8 cellular contexts compared by ENCODE assay signal in the genomic region with DNA sequence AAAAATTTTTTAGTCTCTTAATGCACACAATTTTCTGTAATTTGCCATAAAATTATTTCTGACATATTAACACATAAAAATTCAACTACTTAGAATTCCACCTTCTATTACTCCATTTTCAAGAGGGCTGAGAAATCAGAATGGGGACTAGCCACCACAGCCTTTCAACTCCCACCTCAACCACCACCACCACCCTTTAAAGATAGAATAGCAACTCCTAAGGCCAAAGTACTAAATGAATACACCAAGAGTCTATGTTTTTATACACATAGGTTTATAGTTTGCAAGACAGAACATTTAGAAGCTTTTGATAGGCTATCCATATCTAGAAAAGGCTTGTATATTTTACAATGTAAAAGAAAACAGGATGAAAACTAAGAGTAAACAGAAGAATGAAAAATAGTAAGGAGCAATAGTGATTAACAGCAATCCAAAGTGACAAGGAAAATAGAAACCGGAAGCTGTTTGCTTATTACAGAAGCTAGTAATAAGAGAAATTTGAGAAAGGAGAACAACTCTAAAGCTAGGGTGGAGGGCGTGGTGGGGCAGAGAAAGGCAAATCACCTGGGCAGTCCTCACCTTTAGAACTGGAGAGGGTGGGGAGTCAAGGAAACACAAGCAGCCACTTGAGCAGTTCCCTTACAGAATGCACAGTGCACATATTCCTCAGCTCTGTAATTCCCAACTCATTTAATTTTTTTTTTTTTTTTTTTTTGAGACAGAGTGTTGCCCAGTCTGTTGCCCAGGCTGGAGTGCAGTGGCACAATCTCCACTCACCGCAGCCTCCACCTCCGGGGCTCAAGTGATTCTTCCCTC. TPM values are rescaled to one million over a fixed set of nuclear protein-coding genes. Genes with fewer than 3 reads are reported as not detected.
DNase-seq lines count a peak whose midpoint lies in the region; ATAC-seq and TF ChIP-seq lines count a peak whose summit lies in the region.

No MANE protein-coding gene starts in this region.

- no peak for TF ChIP-seq CTCF in GM06990 (IDR thresholded peaks at IDR 0.05; ENCODE audit: insufficient read depth, low read length, poor library complexity, severe bottlenecking)
- TF ChIP-seq CTCF in OCI-LY7 (conservative IDR thresholded peaks at IDR 0.05; ENCODE audit: low read length), result no peak
- no peak for TF ChIP-seq CTCF in lung (IDR thresholded peaks at IDR 0.05; ENCODE audit: control extremely low read depth, extremely low read depth)

- H3K4me1 ChIP-seq in OCI-LY7 (ENCODE audit: insufficient read depth, low read length, poor library complexity, severe bottlenecking) (peaks cover 59% of the 10 kb centered on the region), lung (ENCODE audit: control insufficient read depth in 2 of 2, insufficient read depth in 2 of 2, low read length in 2 of 2) (peaks cover 5 to 30% of the 10 kb centered on the region in 2 donors), neuronal stem cell (ENCODE audit: control insufficient read depth in 2 of 2, insufficient read depth in 1 of 2, low read depth in 1 of 2, low read length in 2 of 2) (peaks cover 0 to 3% of the 10 kb centered on the region in 2 donors), SJCRH30 (no peaks in the 10 kb centered on the region)

- H3K79me1 ChIP-seq in neuronal stem cell (ENCODE audit: low read depth, low read length), result peaks cover 1% of the 10 kb centered on the region

- no peak overlapping the region for H2BK15ac ChIP-seq in neuronal stem cell (ENCODE audit: low read length)

- no peaks in the 10 kb centered on the region for H3K27me3 ChIP-seq in GM06990 (replicated peaks; ENCODE audit: control insufficient read depth, insufficient read depth, low read length)
- H3K27me3 ChIP-seq in lung (ENCODE audit: control insufficient read depth, insufficient read depth), result no peaks in the 10 kb centered on the region
- no peaks in the 10 kb centered on the region for H3K27me3 ChIP-seq in neuronal stem cell (ENCODE audit: control insufficient read depth in 3 of 3, insufficient read depth in 3 of 3, low read depth in 1 of 3, low read length in 3 of 3)
- H3K27me3 ChIP-seq in SJCRH30, result no peaks in the 10 kb centered on the region

- H2BK12ac ChIP-seq in neuronal stem cell (ENCODE audit: low read length), result no peak overlapping the region

- H3K9me3 Mint-ChIP-seq in activated CD4-positive, alpha-beta T cell treated with anti-CD3 and anti-CD28 coated beads, Interleukin-2, amount 10 ng/mL, durations not matched to agents 24 days and 14 days, result no peaks in the 10 kb centered on the region

- H3K27ac ChIP-seq in OCI-LY7 (ENCODE audit: low read depth, low read length, poor library complexity, severe bottlenecking) (peak overlapping the region; percentile 59), lung (ENCODE audit: low read depth in 1 of 2, low read length in 1 of 2) (peak overlapping the region in 1 of 2 donors; percentile 82), neuronal stem cell (replicated peaks; ENCODE audit: low read length) (no peak overlapping the region), SJCRH30 (no peak overlapping the region)

- H3K4me2 ChIP-seq in OCI-LY7 (ENCODE audit: low read length), result peak overlapping the region; percentile 72
- no peak overlapping the region for H3K4me2 ChIP-seq in neuronal stem cell (ENCODE audit: insufficient read depth, low read length, poor library complexity, severe bottlenecking)

- no peak overlapping the region for H2BK5ac ChIP-seq in neuronal stem cell (ENCODE audit: low read length)

- DNase-seq in GM06990 (ENCODE audit: extremely low read depth, insufficient read length), result no peak
- DNase-seq in OCI-LY7 (ENCODE audit: low spot score), result peak; percentile 51
- DNase-seq in lung (ENCODE audit: low spot score), result no peak
- DNase-seq in neuronal stem cell (ENCODE audit: low spot score), result no peak
- no peak for DNase-seq in SJCRH30
- DNase-seq in NCI-H446 treated with DMSO at 0.1 percent for 48 hours (lab: John Stamatoyannopoulos, UW), result no peak
- DNase-seq in activated CD4-positive, alpha-beta T cell treated with anti-CD3 and anti-CD28 coated beads, Interleukin-2, amount 10 ng/mL, durations not matched to agents 24 days and 14 days, result no peak

- no peak overlapping the region for H3K4ac ChIP-seq in neuronal stem cell (ENCODE audit: low read length)

- no peak overlapping the region for H3K4me3 Mint-ChIP-seq in activated CD4-positive, alpha-beta T cell treated with anti-CD3 and anti-CD28 coated beads, Interleukin-2, amount 10 ng/mL, durations not matched to agents 24 days and 14 days

- H3K14ac ChIP-seq in neuronal stem cell (ENCODE audit: low read length), result no peak overlapping the region

- H3K23ac ChIP-seq in neuronal stem cell (ENCODE audit: low read depth, low read length, poor library complexity), result no peak overlapping the region

- POLR2A ChIA-PET in OCI-LY7 (lab: Charles Lee), result interaction anchor here (0.6 to 2.3 kb wide), 6 partner anchors 11 to 914 kb away, joined by 3 to 11 read pairs (median 4); no protein-coding TSS in a partner anchor

- H3K79me2 ChIP-seq in OCI-LY7 (ENCODE audit: insufficient read depth, low read depth, low read length), result peaks cover 96% of the 10 kb centered on the region

- 20 to 38% methylated on average over 4 of the region's 4 CpGs for WGBS in lung, 2 donors
- WGBS in neuronal stem cell (ENCODE audit: extremely low coverage in 2 of 2, insufficient read length in 2 of 2, insufficient replicate concordance in 1 of 2), 2 donors, result no CpG with 5 or more reads among the region's 4 CpGs

- H2AFZ ChIP-seq in OCI-LY7 (ENCODE audit: low read length) (no peak overlapping the region), neuronal stem cell (ENCODE audit: low read length) (no peak overlapping the region)

- H4K8ac ChIP-seq in neuronal stem cell (ENCODE audit: low read depth, low read length), result no peak overlapping the region

- no peak overlapping the region for H3K18ac ChIP-seq in neuronal stem cell (ENCODE audit: low read length)

- peaks cover 3% of the 10 kb centered on the region for H3K36me3 Mint-ChIP-seq in activated CD4-positive, alpha-beta T cell treated with anti-CD3 and anti-CD28 coated beads, Interleukin-2, amount 10 ng/mL, durations not matched to agents 24 days and 14 days (ENCODE audit: low read depth)

- no peak overlapping the region for H2AK5ac ChIP-seq in neuronal stem cell (ENCODE audit: low read depth, low read length)

- H3K9me3 ChIP-seq in OCI-LY7 (ENCODE audit: low read length) (no peaks in the 10 kb centered on the region; the same call in 1 of the 2 replicates), lung (ENCODE audit: control insufficient read depth in 2 of 2, insufficient read depth in 1 of 2, low read length in 1 of 2) (no peaks in the 10 kb centered on the region), neuronal stem cell (replicated peaks in 1 of 2; ENCODE audit: control insufficient read depth in 2 of 2, insufficient read depth in 1 of 2, low read depth in 1 of 2, low read length in 2 of 2) (no peaks in the 10 kb centered on the region), SJCRH30 (replicated peaks) (no peaks in the 10 kb centered on the region; the same call in 1 of the 2 replicates)

- CTCF ChIA-PET in OCI-LY7 (lab: Charles Lee; ENCODE audit: unreplicated experiment), result interaction anchor here (1.2 kb wide), 1 partner anchor 22 kb away, joined by 3 read pairs; no protein-coding TSS in a partner anchor

- H3K4me3 ChIP-seq in GM06990 (replicated peaks; ENCODE audit: low read depth, low read length) (peak overlapping the region; percentile 31; the same call in 1 of the 2 replicates), OCI-LY7 (ENCODE audit: low read depth, low read length, poor library complexity, severe bottlenecking) (peak overlapping the region; percentile 48), lung (no peak overlapping the region), neuronal stem cell (ENCODE audit: low read length in 2 of 2) (no peak overlapping the region), SJCRH30 (no peak overlapping the region)

- H3K4me1 Mint-ChIP-seq in activated CD4-positive, alpha-beta T cell treated with anti-CD3 and anti-CD28 coated beads, Interleukin-2, amount 10 ng/mL, durations not matched to agents 24 days and 14 days, result peaks cover 22% of the 10 kb centered on the region

- H3K9me2 ChIP-seq in OCI-LY7 (ENCODE audit: insufficient read depth, low read length), result no peaks in the 10 kb centered on the region

- no peaks in the 10 kb centered on the region for H3K27me3 Mint-ChIP-seq in activated CD4-positive, alpha-beta T cell treated with anti-CD3 and anti-CD28 coated beads, Interleukin-2, amount 10 ng/mL, durations not matched to agents 24 days and 14 days

- no TSS peak for BruUV-seq in OCI-LY7 (replicated peaks; lab: Mats Ljungman, UMichigan)

- 0 out of 2 replicates have a peak, but pooled peaks cover 7% of the 10 kb centered on the region for H4K20me1 ChIP-seq in OCI-LY7 (ENCODE audit: insufficient read depth, low read length)

- no peak overlapping the region for H2BK120ac ChIP-seq in neuronal stem cell (ENCODE audit: low read depth, low read length)

- no peak overlapping the region for H3K9ac ChIP-seq in neuronal stem cell (ENCODE audit: low read depth, low read length, poor library complexity)

- H3K36me3 ChIP-seq in GM06990 (ENCODE audit: control insufficient read depth, insufficient read depth, low read length), result no peaks in the 10 kb centered on the region
- peaks cover 12% of the 10 kb centered on the region for H3K36me3 ChIP-seq in OCI-LY7 (ENCODE audit: insufficient read depth, low read length)
- peaks cover 0 to 2% of the 10 kb centered on the region in 2 donors for H3K36me3 ChIP-seq in lung (ENCODE audit: control insufficient read depth in 2 of 2, insufficient read depth in 2 of 2, low read length in 2 of 2)
- no peaks in the 10 kb centered on the region for H3K36me3 ChIP-seq in neuronal stem cell (replicated peaks in 1 of 2; ENCODE audit: control insufficient read depth in 2 of 2, insufficient read depth in 2 of 2, low read length in 2 of 2)
- peaks cover 2% of the 10 kb centered on the region for H3K36me3 ChIP-seq in SJCRH30

- no peak overlapping the region for H4K91ac ChIP-seq in neuronal stem cell (ENCODE audit: low read depth, low read length, poor library complexity)

- H3K27ac Mint-ChIP-seq in activated CD4-positive, alpha-beta T cell treated with anti-CD3 and anti-CD28 coated beads, Interleukin-2, amount 10 ng/mL, durations not matched to agents 24 days and 14 days, result no peak overlapping the region

- ATAC-seq in GM21528 (IDR thresholded peaks at IDR 0.05; ENCODE audit: low FRiP score, unreplicated experiment) (peak; percentile 46), lung (ENCODE audit: insufficient read depth, low FRiP score) (peak; percentile 89)

- intact Hi-C loops in OCI-LY7 (cut with micrococcal nuclease; ENCODE audit: unreplicated experiment), result no loop called here
- intact Hi-C loops in activated CD4-positive, alpha-beta T cell treated with anti-CD3 and anti-CD28 coated beads, Interleukin-2, amount 10 ng/mL, durations not matched to agents 24 days and 14 days (cut with micrococcal nuclease), result no loop called here

RNA-seq across cellular contexts. Expression of a gene that starts 27.7 kb away (rescaled TPM):
- 23.8 and 35.5 TPM in 2 replicates for total RNA-seq in OCI-LY7 (2014; rRNA removed; shearing (Covaris generic))
- total RNA-seq in OCI-LY7 (2022) (73.2 and 79.4 TPM in 2 replicates), lung (10 to 100 TPM; 71.1 to 87.2 TPM)
- polyA plus RNA-seq in lung, result 10 to 100 TPM; 19.2 to 19.8 TPM
- 38.4 TPM for polyA plus RNA-seq in neuronal stem cell (2013, experiment 1 of 2)
- polyA plus RNA-seq in neuronal stem cell (2013, experiment 2 of 2), result 40.8 TPM
- 30.1 and 34.7 TPM in 2 replicates for total RNA-seq in SJCRH30 (2014; rRNA removed; shearing (Covaris generic))
- 55.0 and 62.6 TPM in 2 replicates for total RNA-seq in activated CD4-positive, alpha-beta T cell treated with anti-CD3 and anti-CD28 coated beads, Interleukin-2, amount 10 ng/mL, durations not matched to agents 24 days and 14 days

Comparison
In these comparisons a context has a peak if more than half of its experiments do, and no peak if none do; other contexts are left out.
1. H3K4me3 ChIP-seq: peak in GM06990 (single experiment) and OCI-LY7 (single experiment); none in lung (single experiment), neuronal stem cell (0 of 2) and SJCRH30 (single experiment).